8 cellular contexts compared by ENCODE assay signal in genomic region chr17:16217002-16217635, GRCh38. TPM values are rescaled to one million over a fixed set of nuclear protein-coding genes. Genes with fewer than 3 reads are reported as not detected.
DNase-seq lines count a peak whose midpoint lies in the region; ATAC-seq and TF ChIP-seq lines count a peak whose summit lies in the region.

PIGL (plus strand) TSS chr17:16217210; CDS start chr17:16217227, 17 bp downstream.

- peak within 1 kb of the TSS; percentile 82 for H3K4me3 ChIP-seq in NB4 (ENCODE audit: low read depth, low read length)

- H3K9me3 Mint-ChIP-seq in activated naive CD4-positive, alpha-beta T cell treated with anti-CD3 and anti-CD28 coated beads, Interleukin-2, amount 50 U/mL, for 72 hours: no peaks in the 10 kb centered on the region

- peak within 1 kb of the TSS; percentile 97 to 98 for H3K27ac Mint-ChIP-seq in activated naive CD4-positive, alpha-beta T cell treated with anti-CD3 and anti-CD28 coated beads, Interleukin-2, amount 50 U/mL, for 72 hours

- TF ChIP-seq CTCF in NB4 (IDR thresholded peaks at IDR 0.05; ENCODE audit: low read depth, low read length) (no peak), subcutaneous adipose tissue (IDR thresholded peaks at IDR 0.05; ENCODE audit: low read depth) (no peak)

- DNase-seq in COLO829 (ENCODE audit: low spot score): peak; percentile 85
- peak; percentile 99 for DNase-seq in NB4 (ENCODE audit: low read depth)
- DNase-seq in activated naive CD4-positive, alpha-beta T cell treated with anti-CD3 and anti-CD28 coated beads, Interleukin-2, amount 50 U/mL, for 72 hours (ENCODE audit: low spot score in 2 of 2): peak; percentile 84 to 89
- DNase-seq in globus pallidus (ENCODE audit: low spot score): peak; percentile 91
- peak; percentile 88 for DNase-seq in non-pigmented ciliary epithelial cell (ENCODE audit: low read depth)

- ATAC-seq in GM21515 (IDR thresholded peaks at IDR 0.05; ENCODE audit: unreplicated experiment) (peak; percentile 40), SK-N-SH treated with all-trans-retinoic acid at 6 μM for 48 hours (peak; percentile 75)
- peak; percentile 62 to 64 for ATAC-seq in activated naive CD4-positive, alpha-beta T cell treated with anti-CD3 and anti-CD28 coated beads, Interleukin-2, amount 50 U/mL, for 72 hours

- peak; percentile 97 for TF ChIP-seq POLR2A in NB4 (IDR thresholded peaks at IDR 0.05; ENCODE audit: extremely low read depth, insufficient read length)

- peaks cover 9 to 18% of the 10 kb centered on the region in 2 donors for H3K36me3 Mint-ChIP-seq in activated naive CD4-positive, alpha-beta T cell treated with anti-CD3 and anti-CD28 coated beads, Interleukin-2, amount 50 U/mL, for 72 hours

TF ChIP-seq in SK-N-SH treated with all-trans-retinoic acid at 6 μM for 48 hours, 23 proteins besides CTCF, POLR2A, EP300 and RAD21:
- TF ChIP-seq ZFP30 (CRISPR knock-in tag; IDR thresholded peaks at IDR 0.05) (no peak), ESRRG (CRISPR knock-in tag; IDR thresholded peaks at IDR 0.05) (no peak), PATZ1 (CRISPR knock-in tag; IDR thresholded peaks at IDR 0.05; ENCODE audit: borderline replicate concordance) (no peak), ZNF70 (CRISPR knock-in tag; IDR thresholded peaks at IDR 0.05) (no peak), ZFP3 (CRISPR knock-in tag; IDR thresholded peaks at IDR 0.05) (no peak), CSDC2 (CRISPR knock-in tag; IDR thresholded peaks at IDR 0.05) (no peak), TCF4 (CRISPR knock-in tag; IDR thresholded peaks at IDR 0.05; ENCODE audit: borderline replicate concordance) (no peak), PPARA (CRISPR knock-in tag; IDR thresholded peaks at IDR 0.05; ENCODE audit: borderline replicate concordance) (no peak), ZNF8 (CRISPR knock-in tag; IDR thresholded peaks at IDR 0.05) (no peak), TOX (CRISPR knock-in tag; IDR thresholded peaks at IDR 0.05; ENCODE audit: borderline replicate concordance) (no peak), ZNF565 (CRISPR knock-in tag; conservative IDR thresholded peaks at IDR 0.05; ENCODE audit: low read depth) (no peak), CSRNP3 (CRISPR knock-in tag; IDR thresholded peaks at IDR 0.05) (no peak), CREB5 (CRISPR knock-in tag; IDR thresholded peaks at IDR 0.05; ENCODE audit: low read depth) (no peak), ARNTL (CRISPR knock-in tag; IDR thresholded peaks at IDR 0.05; ENCODE audit: borderline replicate concordance, low read depth) (no peak), RARB (CRISPR knock-in tag; IDR thresholded peaks at IDR 0.05) (no peak), ZC3H10 (CRISPR knock-in tag; IDR thresholded peaks at IDR 0.05) (no peak), GLIS3 (CRISPR knock-in tag; IDR thresholded peaks at IDR 0.05) (no peak), POU6F1 (CRISPR knock-in tag; IDR thresholded peaks at IDR 0.05; ENCODE audit: borderline replicate concordance, low read depth) (no peak), BACH2 (CRISPR knock-in tag; IDR thresholded peaks at IDR 0.05; ENCODE audit: borderline replicate concordance) (no peak), TSHZ2 (CRISPR knock-in tag; IDR thresholded peaks at IDR 0.05) (no peak)

RNA-seq across cellular contexts. Expression of gene PIGL, which starts in this region (rescaled TPM):
- total RNA-seq in activated naive CD4-positive, alpha-beta T cell treated with anti-CD3 and anti-CD28 coated beads, Interleukin-2, amount 50 U/mL, for 72 hours: 10 to 100 TPM; 39.2 to 40.2 TPM
- 10 to 100 TPM; 59.7 to 94.0 (median 68.0) TPM for total RNA-seq in subcutaneous adipose tissue

Comparison
In these comparisons a context has a peak if more than half of its experiments do, and no peak if none do; other contexts are left out.
1. Peak in every context shown above with its lines: DNase-seq, ATAC-seq and H3K4me3 ChIP-seq.